Comparison of ENCODE assay signal across 20 cellular contexts in the genomic region with DNA sequence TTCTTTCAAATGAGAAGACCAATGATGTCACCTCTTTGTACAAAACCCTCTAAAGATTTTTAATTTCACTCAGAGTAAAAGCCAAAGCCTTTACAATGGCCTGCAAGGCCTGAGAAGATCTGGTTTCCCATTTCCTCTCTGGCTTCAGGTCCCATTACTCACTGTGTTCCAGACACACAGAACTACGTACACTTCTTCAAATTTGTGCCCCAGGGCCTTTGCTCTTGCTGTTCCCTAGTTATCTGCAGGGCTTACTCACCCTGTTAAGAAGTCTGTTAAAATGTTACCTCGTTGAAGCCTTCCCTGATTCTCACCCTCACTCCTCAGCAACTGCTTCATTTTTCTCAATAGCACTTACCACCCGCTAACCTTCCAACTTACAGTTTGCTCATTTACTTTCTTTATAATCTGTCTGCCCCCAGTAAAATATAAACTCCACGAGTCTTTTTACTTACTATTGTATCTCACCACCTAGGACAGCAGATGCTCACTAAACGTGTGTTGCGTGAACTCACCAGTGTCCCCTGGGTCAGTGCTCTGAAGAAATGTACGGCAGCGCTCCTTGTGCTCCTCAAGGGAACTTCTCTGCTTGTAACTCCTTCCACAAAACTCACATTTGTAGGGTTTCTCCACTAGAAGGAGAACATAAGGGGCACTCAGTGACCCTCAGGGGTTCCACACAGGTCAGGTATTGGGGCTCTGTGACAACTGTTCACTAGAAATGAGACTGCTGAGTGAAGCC. TPM values are rescaled to one million over a fixed set of nuclear protein-coding genes. Genes with fewer than 3 reads are reported as not detected.
DNase-seq lines count a peak whose midpoint lies in the region; ATAC-seq, FAIRE-seq and TF ChIP-seq lines count a peak whose summit lies in the region.
"Had no signal": no experiment of that assay in that cellular context is flagged by ENCODE, and none has a peak within 500 bp of the region (broad histone marks: within the 10 kb centered on the region; RNA-seq: fewer than 3 reads in every experiment).

No MANE protein-coding gene starts in this region.

- ATAC-seq in T-helper 17 cell: no peak
- ATAC-seq in HG03521 (IDR thresholded peaks at IDR 0.05; ENCODE audit: unreplicated experiment): no peak
- ATAC-seq: activated naive CD8-positive, alpha-beta T cell treated with anti-CD3 and anti-CD28 coated beads, Interleukin-2, amount 50 U/mL, for 24 hours; activated T-cell treated with anti-CD3 and anti-CD28 coated beads, Interleukin-2, amount 50 U/mL, for 4 hours; gastrocnemius medialis; sciatic nerve had no signal

- POLR2A ChIA-PET in SK-N-SH (lab: Yijun Ruan, JAX): no interaction called here

- CTCF ChIA-PET in SK-N-SH (lab: Yijun Ruan, JAX): no interaction called here

- H3K27ac Mint-ChIP-seq in T-helper 17 cell: peak overlapping the region; percentile 77
- H3K27ac Mint-ChIP-seq: activated naive CD8-positive, alpha-beta T cell treated with anti-CD3 and anti-CD28 coated beads, Interleukin-2, amount 50 U/mL, for 24 hours had no signal

- peak; percentile 29 for DNase-seq in ELR (ENCODE audit: low read depth)
- DNase-seq in T-helper 17 cell: no peak
- DNase-seq in keratinocyte (ENCODE audit: low read depth, low spot score): no peak
- DNase-seq in H4 (ENCODE audit: low spot score): no peak
- DNase-seq in SK-N-SH: no peak
- DNase-seq in suprapubic skin (ENCODE audit: low spot score in 2 of 2): no peak
- DNase-seq: activated CD4-positive, alpha-beta T cell treated with anti-CD3 and anti-CD28 coated beads, Interleukin-2, amount 50 U/mL, for 48 hours; activated naive CD8-positive, alpha-beta T cell treated with anti-CD3 and anti-CD28 coated beads, Interleukin-2, amount 50 U/mL, for 24 hours; activated T-cell treated with anti-CD3 and anti-CD28 coated beads, Interleukin-2, amount 50 U/mL, for 4 hours; Caco-2; dermis blood vessel endothelial cell; gastrocnemius medialis; MG63; NCI-H146; NCI-H446 treated with DMSO at 0.1 percent for 48 hours; SW 1271 had no signal

- WGBS in SK-N-SH (ENCODE audit: low lambda C conversion rate): 59% methylated on average over 8 of the region's 8 CpGs
- 79% methylated on average over 8 of the region's 8 CpGs for WGBS in suprapubic skin

- H3K27ac ChIP-seq in BLaER1 (no peak overlapping the region), keratinocyte (ENCODE audit: control insufficient read depth, insufficient read depth, low read length) (peak overlapping the region; percentile 27), SK-N-SH (ENCODE audit: low read depth in 2 of 2, low read length in 1 of 2) (no peak overlapping the region), suprapubic skin (no peak overlapping the region)
- H3K27ac ChIP-seq: gastrocnemius medialis, RWPE1 had no signal

- H3F3A ChIP-seq in SK-N-SH (replicated peaks; ENCODE audit: insufficient read depth): no peaks in the 10 kb centered on the region

- H2AFZ ChIP-seq in keratinocyte (ENCODE audit: control insufficient read depth, low read length): no peak overlapping the region
- no peak overlapping the region for H2AFZ ChIP-seq in SK-N-SH (ENCODE audit: low read depth)

- peaks cover 4% of the 10 kb centered on the region; the same call in 1 of the 2 replicates for H3K9me2 ChIP-seq in SK-N-SH

- no peaks in the 10 kb centered on the region for H3K9me3 ChIP-seq in BLaER1
- no peaks in the 10 kb centered on the region for H3K9me3 ChIP-seq in T-helper 17 cell (ENCODE audit: control insufficient read depth, low read length, poor library complexity, severe bottlenecking)
- no peaks in the 10 kb centered on the region for H3K9me3 ChIP-seq in keratinocyte (ENCODE audit: control insufficient read depth, low read depth, low read length)
- no peaks in the 10 kb centered on the region for H3K9me3 ChIP-seq in SK-N-SH
- no peaks in the 10 kb centered on the region for H3K9me3 ChIP-seq in suprapubic skin
- H3K9me3 ChIP-seq: Caco-2, gastrocnemius medialis, MG63 had no signal

- H3K4me1 Mint-ChIP-seq in T-helper 17 cell: peaks cover 37% of the 10 kb centered on the region

- TF ChIP-seq CTCF in keratinocyte (optimal IDR thresholded peaks at IDR 0.05 in 1 of 3, IDR thresholded peaks at IDR 0.05 in 1 of 3, conservative IDR thresholded peaks at IDR 0.05 in 1 of 3; ENCODE audit: extremely low read depth in 1 of 3, insufficient read depth in 2 of 3, low read length in 3 of 3) (peak in 1 of 3 experiments; percentile 7), SK-N-SH (IDR thresholded peaks at IDR 0.05) (no peak), suprapubic skin (IDR thresholded peaks at IDR 0.05) (no peak)

- peaks cover 46% of the 10 kb centered on the region for H3K4me1 ChIP-seq in BLaER1
- H3K4me1 ChIP-seq in keratinocyte (ENCODE audit: control insufficient read depth, extremely low read depth, insufficient read depth, low read length): peaks cover 17% of the 10 kb centered on the region
- H3K4me1 ChIP-seq in SK-N-SH (ENCODE audit: control insufficient read depth in 1 of 2, insufficient read depth in 2 of 2, low read depth in 1 of 2, low read length in 1 of 2): no peaks in the 10 kb centered on the region
- H3K4me1 ChIP-seq in suprapubic skin: no peaks in the 10 kb centered on the region
- H3K4me1 ChIP-seq: gastrocnemius medialis had no signal

- peak overlapping the region; percentile 12 for H3K4me3 Mint-ChIP-seq in T-helper 17 cell
- H3K4me3 Mint-ChIP-seq: activated naive CD8-positive, alpha-beta T cell treated with anti-CD3 and anti-CD28 coated beads, Interleukin-2, amount 50 U/mL, for 24 hours; activated T-cell treated with anti-CD3 and anti-CD28 coated beads, Interleukin-2, amount 50 U/mL, for 4 hours had no signal

- H3K27me3 ChIP-seq in BLaER1 (no peaks in the 10 kb centered on the region), keratinocyte (ENCODE audit: control insufficient read depth, extremely low read depth, insufficient read depth, low read length) (no peaks in the 10 kb centered on the region), SK-N-SH (ENCODE audit: insufficient read depth) (peaks cover 21% of the 10 kb centered on the region; the same call in 1 of the 2 replicates), suprapubic skin (peaks cover 9% of the 10 kb centered on the region)

- H4K20me1 ChIP-seq in BLaER1: no peaks in the 10 kb centered on the region
- H4K20me1 ChIP-seq in keratinocyte (ENCODE audit: control insufficient read depth, extremely low read depth, insufficient read depth, low read length): no peaks in the 10 kb centered on the region
- no peaks in the 10 kb centered on the region for H4K20me1 ChIP-seq in SK-N-SH (ENCODE audit: insufficient read depth)

- no peak for TF ChIP-seq EP300 in SK-N-SH (IDR thresholded peaks at IDR 0.05; ENCODE audit: borderline replicate concordance in 1 of 2, low read depth in 1 of 2, low read length in 1 of 2)
- TF ChIP-seq EP300 in suprapubic skin (IDR thresholded peaks at IDR 0.05): no peak

- no peak overlapping the region for H3K9ac ChIP-seq in BLaER1
- H3K9ac ChIP-seq in keratinocyte (ENCODE audit: control insufficient read depth, extremely low read depth, insufficient read depth, low read length): no peak overlapping the region
- no peak overlapping the region for H3K9ac ChIP-seq in SK-N-SH

- H3K9me1 ChIP-seq in keratinocyte (ENCODE audit: control insufficient read depth, extremely low read depth, insufficient read depth, low read length): no peaks in the 10 kb centered on the region

- H3K4me3 ChIP-seq in BLaER1 (no peak overlapping the region), keratinocyte (ENCODE audit: control insufficient read depth in 2 of 3, extremely low read depth in 1 of 3, insufficient read depth in 2 of 3, low read depth in 1 of 3, low read length in 3 of 3) (no peak overlapping the region), SK-N-SH (ENCODE audit: low read depth in 2 of 2, low read length in 1 of 2) (no peak overlapping the region), suprapubic skin (no peak overlapping the region)
- H3K4me3 ChIP-seq: gastrocnemius medialis, MG63 had no signal

- no peak for TF ChIP-seq POLR2A in suprapubic skin (IDR thresholded peaks at IDR 0.05)

- H3K4me2 ChIP-seq in BLaER1 (peak overlapping the region; percentile 36), keratinocyte (ENCODE audit: control insufficient read depth, extremely low read depth, insufficient read depth, low read depth, low read length) (peak overlapping the region; percentile 30), SK-N-SH (no peak overlapping the region)

- TF ChIP-seq RAD21 in SK-N-SH (IDR thresholded peaks at IDR 0.05; ENCODE audit: low read length): no peak

- H3K27me3 Mint-ChIP-seq in T-helper 17 cell: no peaks in the 10 kb centered on the region
- H3K27me3 Mint-ChIP-seq: activated naive CD8-positive, alpha-beta T cell treated with anti-CD3 and anti-CD28 coated beads, Interleukin-2, amount 50 U/mL, for 24 hours had no signal

- H3K36me3 Mint-ChIP-seq in T-helper 17 cell (ENCODE audit: low read depth): peaks cover 12% of the 10 kb centered on the region

- no peaks in the 10 kb centered on the region for H3K79me2 ChIP-seq in keratinocyte (ENCODE audit: control insufficient read depth, insufficient read depth, low read length)
- no peaks in the 10 kb centered on the region for H3K79me2 ChIP-seq in SK-N-SH (ENCODE audit: insufficient read depth)

- peak; percentile 96 for FAIRE-seq in keratinocyte (lab: Jason Lieb, UNC)

- dilution Hi-C loops in keratinocyte (cut with MboI; ENCODE audit: extremely low pct_ligation_motif_present, low sequenced_read_pairs): no loop called here

- no peaks in the 10 kb centered on the region for H3K36me3 ChIP-seq in BLaER1
- no peaks in the 10 kb centered on the region for H3K36me3 ChIP-seq in keratinocyte (ENCODE audit: control insufficient read depth in 2 of 2, extremely low read depth in 1 of 2, insufficient read depth in 2 of 2, low read length in 2 of 2)
- H3K36me3 ChIP-seq in SK-N-SH (replicated peaks in 1 of 2; ENCODE audit: control insufficient read depth in 1 of 2, insufficient read depth in 2 of 2, low read length in 1 of 2): no peaks in the 10 kb centered on the region
- no peaks in the 10 kb centered on the region for H3K36me3 ChIP-seq in suprapubic skin
- H3K36me3 ChIP-seq: gastrocnemius medialis, MG63 had no signal

RNA-seq across cellular contexts. Expression of gene GRB7, which starts 50.2 kb away (rescaled TPM):
- total RNA-seq in T-helper 17 cell (not detected), suprapubic skin (100 to 1,000 TPM in 1 of 4 donors, 10 to 100 TPM in 3; 49.4 to 114 (median 72.4) TPM)
- polyA plus RNA-seq in keratinocyte (4.0 to 5.3 TPM (median 4.2 TPM) in 3 replicates), SK-N-SH (2012; rRNA removed) (not detected in 2 replicates)
- 10.1 TPM for polyA plus RNA-seq in keratinocyte (2011; ENCODE audit: low read depth)
- 3.2 and 3.8 TPM in 2 replicates for polyA plus RNA-seq in keratinocyte (2011; cell fraction: cytosol; rRNA removed)
- 11.7 and 15.6 TPM in 2 replicates for polyA plus RNA-seq in keratinocyte (2011; cell fraction: nucleus; rRNA removed)
- 5.8 and 71.5 TPM in 2 replicates for polyA plus RNA-seq in keratinocyte (2012; ENCODE audit: low replicate concordance)
- polyA minus RNA-seq in keratinocyte: 6.2 to 10.1 TPM (median 8.6 TPM) in 3 replicates
- 5.4 TPM for polyA minus RNA-seq in keratinocyte (2011; cell fraction: cytosol; rRNA and poly(A)+ RNA removed)
- 8.3 and 10.7 TPM in 2 replicates for polyA minus RNA-seq in keratinocyte (2011; cell fraction: nucleus; rRNA and poly(A)+ RNA removed)
- total RNA-seq in H4 (2014; rRNA removed; shearing (Covaris generic)): 0.41 TPM in 1 of 2 replicates, not detected in the other
- 0.01 TPM in 1 of 2 replicates, not detected in the other for polyA plus RNA-seq in SK-N-SH (2012; cell fraction: cytosol; rRNA removed)
- polyA plus RNA-seq in SK-N-SH (2012; cell fraction: nucleus; rRNA removed): 0.05 TPM in 2 replicates

RNA-seq across cellular contexts. Expression of gene MIEN1, which starts 57.6 kb away (rescaled TPM):
- total RNA-seq in T-helper 17 cell: 10 to 100 TPM; 36.9 to 41.8 TPM
- polyA plus RNA-seq in keratinocyte: 38.4 to 59.0 TPM (median 51.8 TPM) in 3 replicates
- polyA plus RNA-seq in keratinocyte (2011; ENCODE audit: low read depth): 6.9 TPM
- 56.9 and 63.0 TPM in 2 replicates for polyA plus RNA-seq in keratinocyte (2011; cell fraction: cytosol; rRNA removed)
- 17.7 and 18.4 TPM in 2 replicates for polyA plus RNA-seq in keratinocyte (2011; cell fraction: nucleus; rRNA removed)
- polyA plus RNA-seq in keratinocyte (2012; ENCODE audit: low replicate concordance): 53.2 and 63.0 TPM in 2 replicates
- polyA minus RNA-seq in keratinocyte: 17.4 to 26.6 TPM (median 26.2 TPM) in 3 replicates
- polyA minus RNA-seq in keratinocyte (2011; cell fraction: cytosol; rRNA and poly(A)+ RNA removed): 20.1 TPM
- 5.2 and 7.8 TPM in 2 replicates for polyA minus RNA-seq in keratinocyte (2011; cell fraction: nucleus; rRNA and poly(A)+ RNA removed)
- total RNA-seq in H4 (2014; rRNA removed; shearing (Covaris generic)): 91.9 and 99.5 TPM in 2 replicates
- 100 and 105 TPM in 2 replicates for polyA plus RNA-seq in SK-N-SH (2012; rRNA removed)
- polyA plus RNA-seq in SK-N-SH (2012; cell fraction: cytosol; rRNA removed): 84.1 and 96.5 TPM in 2 replicates
- polyA plus RNA-seq in SK-N-SH (2012; cell fraction: nucleus; rRNA removed): 37.0 and 62.4 TPM in 2 replicates
- 10 to 100 TPM; 43.6 to 54.1 (median 52.1) TPM for total RNA-seq in suprapubic skin

Comparison
In these comparisons a context has a peak if more than half of its experiments do, and no peak if none do; other contexts are left out.
1. RNA of gene GRB7, which starts 50.2 kb away (total RNA-seq): 49.4 to 114 TPM in suprapubic skin; not detected in T-helper 17 cell and 0.41 TPM in H4; every median in the first group is over 10 times any median in the second.